35 cellular contexts compared by ENCODE assay signal in the genomic region with DNA sequence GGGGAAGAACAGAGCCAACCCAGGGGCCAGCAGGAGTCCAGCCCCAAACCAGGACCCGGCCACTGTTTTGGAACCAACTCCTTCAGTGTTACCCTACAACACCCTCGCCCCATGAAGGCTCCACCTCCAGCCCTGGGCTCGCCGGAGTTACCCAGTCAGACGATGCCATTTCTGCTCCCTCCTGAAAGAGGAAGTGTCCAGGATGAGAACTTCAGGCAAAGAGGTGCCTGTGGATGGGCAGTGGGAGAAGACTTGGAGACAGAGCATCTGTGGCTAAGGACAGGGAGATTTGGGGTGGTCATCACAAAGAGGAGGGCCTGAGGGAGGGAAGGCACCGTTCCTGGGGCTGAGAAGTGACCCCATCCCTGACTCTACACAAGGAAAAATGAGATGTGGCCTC. TPM values are rescaled to one million over a fixed set of nuclear protein-coding genes. Genes with fewer than 3 reads are reported as not detected.
"Had no signal": no experiment of that assay in that cellular context is flagged by ENCODE, and none has a peak within 500 bp of the region (broad histone marks: within the 10 kb centered on the region; RNA-seq: fewer than 3 reads in every experiment).

No MANE protein-coding gene starts in this region.

- H3K4me1 Mint-ChIP-seq: central memory CD8-positive, alpha-beta T cell had no signal

- H3K36me3 ChIP-seq: ascending aorta, breast epithelium, cardiac muscle cell, esophagus muscularis mucosa, gastrocnemius medialis, heart left ventricle, WERI-Rb-1 had no signal

- H3K4me1 ChIP-seq: ascending aorta, breast epithelium, esophagus muscularis mucosa, foreskin keratinocyte, gastrocnemius medialis had no signal

- H3K4me3 Mint-ChIP-seq: activated B cell treated with CpG ODN at 0.5 μM for 24 hours; activated CD8-positive, alpha-beta T cell treated with anti-CD3 and anti-CD28 coated beads for 36 hours; activated naive CD4-positive, alpha-beta T cell treated with anti-CD3 and anti-CD28 coated beads, Interleukin-2, amount 10 ng/mL, durations not matched to agents 7 days and 5 days; activated naive CD8-positive, alpha-beta T cell treated with anti-CD3 and anti-CD28 coated beads, Interleukin-2, amount 10 ng/mL, durations not matched to agents 7 days and 5 days; brain; central memory CD8-positive, alpha-beta T cell; dendritic cell treated with granulocyte-macrophage colony-stimulating factor and Interleukin-4, amounts not matched to agents 40 ng/mL and 50 ng/mL, for 4 days; effector memory CD8-positive, alpha-beta T cell; T-helper 17 cell; T-helper 2 cell treated with Interferon-gamma antibody and Interleukin-4, amounts not matched to agents 5 μg/mL and 100 μg/mL, for 36 hours had no signal

- H3K36me3 Mint-ChIP-seq: activated naive CD4-positive, alpha-beta T cell treated with anti-CD3 and anti-CD28 coated beads, Interleukin-2, amount 10 ng/mL, durations not matched to agents 7 days and 5 days; activated naive CD4-positive, alpha-beta T cell treated with anti-CD3 and anti-CD28 coated beads, Interleukin-2, amount 50 U/mL, for 72 hours; activated naive CD8-positive, alpha-beta T cell treated with anti-CD3 and anti-CD28 coated beads, Interleukin-2, amount 10 ng/mL, durations not matched to agents 7 days and 5 days; brain had no signal

- DNase-seq: activated B cell treated with CpG ODN at 0.5 μM for 24 hours; activated CD4-positive, alpha-beta T cell treated with anti-CD3 and anti-CD28 coated beads for 48 hours; activated CD4-positive, alpha-beta T cell treated with anti-CD3 and anti-CD28 coated beads, Interleukin-2, amount 50 U/mL, for 1 hour; activated CD4-positive, alpha-beta T cell treated with anti-CD3 and anti-CD28 coated beads, Interleukin-2, amount 50 U/mL, for 48 hours; activated CD8-positive, alpha-beta memory T cell treated with anti-CD3 and anti-CD28 coated beads for 24 hours; activated CD8-positive, alpha-beta T cell treated with anti-CD3 and anti-CD28 coated beads for 36 hours; activated gamma-delta T cell; activated naive CD4-positive, alpha-beta T cell; activated naive CD4-positive, alpha-beta T cell treated with anti-CD3 and anti-CD28 coated beads, Interleukin-2, amount 10 ng/mL, durations not matched to agents 7 days and 5 days; activated naive CD8-positive, alpha-beta T cell treated with anti-CD3 and anti-CD28 coated beads, Interleukin-2, amount 10 ng/mL, durations not matched to agents 7 days and 5 days; activated T-cell treated with anti-CD3 and anti-CD28 coated beads, Interleukin-2, amount 50 U/mL, for 1 hour; activated T-cell treated with anti-CD3 and anti-CD28 coated beads, Interleukin-2, amount 50 U/mL, for 48 hours; effector CD4-positive, alpha-beta T cell; effector memory CD8-positive, alpha-beta T cell; erythroblast; foreskin keratinocyte; gastrocnemius medialis; glutamatergic neuron; heart left ventricle; T-helper 1 cell; T-helper 17 cell; T1000; WERI-Rb-1 had no signal

- H3K27ac Mint-ChIP-seq: activated B cell treated with CpG ODN at 0.5 μM for 24 hours; activated CD8-positive, alpha-beta T cell treated with anti-CD3 and anti-CD28 coated beads for 36 hours; activated naive CD4-positive, alpha-beta T cell treated with anti-CD3 and anti-CD28 coated beads, Interleukin-2, amount 10 ng/mL, durations not matched to agents 7 days and 5 days; activated naive CD4-positive, alpha-beta T cell treated with anti-CD3 and anti-CD28 coated beads, Interleukin-2, amount 50 U/mL, for 72 hours; brain; dendritic cell treated with granulocyte-macrophage colony-stimulating factor and Interleukin-4, amounts not matched to agents 40 ng/mL and 50 ng/mL, for 4 days; effector memory CD8-positive, alpha-beta T cell; T-helper 17 cell; T-helper 2 cell treated with Interferon-gamma antibody and Interleukin-4, amounts not matched to agents 5 μg/mL and 100 μg/mL, for 36 hours had no signal

- ATAC-seq: activated CD4-positive, CD25-positive, alpha-beta regulatory T cell treated with anti-CD3 and anti-CD28 coated beads, Interleukin-2, amount 50 U/mL, for 24 hours; activated CD8-positive, alpha-beta T cell treated with anti-CD3 and anti-CD28 coated beads for 36 hours; activated naive CD4-positive, alpha-beta T cell treated with anti-CD3 and anti-CD28 coated beads, Interleukin-2, amount 50 U/mL, for 72 hours; effector memory CD8-positive, alpha-beta T cell; foreskin keratinocyte; gastrocnemius medialis; heart left ventricle; T-helper 17 cell had no signal

- H3K27me3 ChIP-seq: ascending aorta, breast epithelium, cardiac muscle cell had no signal

- H3K9me3 ChIP-seq: ascending aorta, breast epithelium, esophagus muscularis mucosa, gastrocnemius medialis, heart left ventricle had no signal

- H3K9me3 Mint-ChIP-seq: activated naive CD4-positive, alpha-beta T cell treated with anti-CD3 and anti-CD28 coated beads, Interleukin-2, amount 50 U/mL, for 72 hours; central memory CD8-positive, alpha-beta T cell; effector memory CD8-positive, alpha-beta T cell had no signal

- H3K27ac ChIP-seq: ascending aorta, breast epithelium, cardiac muscle cell, coronary artery, esophagus muscularis mucosa, foreskin keratinocyte, gastrocnemius medialis, heart left ventricle, WERI-Rb-1 had no signal

- H3K4me3 ChIP-seq: ascending aorta, breast epithelium, cardiac muscle cell, coronary artery, esophagus muscularis mucosa, gastrocnemius medialis, heart left ventricle had no signal

RNA-seq across cellular contexts. Expression of gene APOBEC3B, which starts 14.0 kb away (rescaled TPM):
- total RNA-seq: cerebellum had no signal

RNA-seq across cellular contexts. Expression of gene APOBEC3D, which starts 24.8 kb away (rescaled TPM):
- total RNA-seq: cerebellum, foreskin keratinocyte had no signal

RNA-seq across cellular contexts. Expression of gene APOBEC3A, which starts 38.7 kb away (rescaled TPM):
- total RNA-seq: activated B cell treated with CpG ODN at 0.5 μM for 24 hours; activated CD8-positive, alpha-beta T cell treated with anti-CD3 and anti-CD28 coated beads for 36 hours; activated naive CD4-positive, alpha-beta T cell treated with anti-CD3 and anti-CD28 coated beads, Interleukin-2, amount 50 U/mL, for 72 hours; activated naive CD8-positive, alpha-beta T cell treated with anti-CD3 and anti-CD28 coated beads, Interleukin-2, amount 10 ng/mL, durations not matched to agents 7 days and 5 days; ascending aorta; cardiac muscle cell; cerebellum; foreskin keratinocyte had no signal
- polyA plus RNA-seq: cardiac muscle cell, foreskin keratinocyte had no signal
